15 cellular contexts compared by ENCODE assay signal in the genomic region with DNA sequence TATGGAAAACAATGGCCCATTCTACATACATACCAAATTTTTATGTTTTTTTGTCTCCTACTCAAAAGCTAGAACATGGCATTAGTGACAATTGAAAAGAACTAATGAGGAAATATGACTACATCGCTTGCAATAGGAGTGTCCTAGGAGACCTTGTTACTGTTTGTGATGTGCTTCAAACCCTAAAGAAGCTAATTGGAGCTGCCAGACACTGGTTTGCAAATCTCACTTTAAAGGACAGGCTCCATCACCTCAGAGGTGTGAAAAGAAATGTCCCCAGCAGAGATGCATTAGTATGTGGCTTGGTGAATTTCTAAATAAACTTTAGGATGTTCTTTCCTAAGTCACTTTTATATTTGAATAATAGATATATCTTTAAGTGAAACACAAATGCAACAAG.
DNase-seq lines count a peak whose midpoint lies in the region; ATAC-seq and TF ChIP-seq lines count a peak whose summit lies in the region.
"Had no signal": no experiment of that assay in that cellular context is flagged by ENCODE, and none has a peak within 500 bp of the region (broad histone marks: within the 10 kb centered on the region; RNA-seq: fewer than 3 reads in every experiment).

No MANE protein-coding gene starts in this region.

- no peak overlapping the region for H3K4me3 ChIP-seq in right atrium auricular region
- H3K4me3 ChIP-seq in right cardiac atrium (ENCODE audit: low read length), result no peak overlapping the region
- no peak overlapping the region for H3K4me3 ChIP-seq in sigmoid colon
- H3K4me3 ChIP-seq: BLaER1 treated with 17β-estradiol and CSF1 and Interleukin-3, amounts not matched to agents 10 nM and 100 nM; GM12878; GM23248 had no signal

- H3K9me3 ChIP-seq in right atrium auricular region (no peaks in the 10 kb centered on the region), right cardiac atrium (ENCODE audit: control insufficient read depth, low read length) (no peaks in the 10 kb centered on the region), sigmoid colon (no peaks in the 10 kb centered on the region)
- H3K9me3 ChIP-seq: BLaER1 treated with 17β-estradiol and CSF1 and Interleukin-3, amounts not matched to agents 10 nM and 100 nM had no signal

- peak; percentile 10 for DNase-seq in NCI-H748 (lab: John Stamatoyannopoulos, UW; ENCODE audit: unreplicated experiment)
- no peak for DNase-seq in NCI-H748 treated with DMSO at 0.1 percent for 48 hours (lab: John Stamatoyannopoulos, UW)
- no peak for DNase-seq in left ventricle myocardium superior
- DNase-seq in right atrium auricular region (ENCODE audit: low spot score), result no peak
- no peak for DNase-seq in right cardiac atrium
- DNase-seq in G401 (ENCODE audit: low spot score), result no peak
- DNase-seq in sigmoid colon, result no peak
- DNase-seq in left lobe of liver (ENCODE audit: low spot score), result no peak
- DNase-seq: 8988T; CD4-positive, CD25-positive, alpha-beta regulatory T cell; DMS53; GM23248; H7 had no signal

- TF ChIP-seq POLR2A in sigmoid colon (IDR thresholded peaks at IDR 0.05), result no peak

- 51% methylated on average over 1 of the region's 1 CpG for WGBS in right cardiac atrium
- 83 to 92% methylated on average over 1 of the region's 1 CpG for WGBS in sigmoid colon, 2 donors

- H3K4me1 ChIP-seq in right atrium auricular region, result no peaks in the 10 kb centered on the region
- peaks cover 2% of the 10 kb centered on the region for H3K4me1 ChIP-seq in right cardiac atrium (ENCODE audit: control insufficient read depth, insufficient read depth, low read length)
- H3K4me1 ChIP-seq in sigmoid colon, result peaks cover 0 to 11% (median 0%) of the 10 kb centered on the region in 4 donors
- H3K4me1 ChIP-seq: BLaER1 treated with 17β-estradiol and CSF1 and Interleukin-3, amounts not matched to agents 10 nM and 100 nM had no signal

- ATAC-seq in left ventricle myocardium superior, result peak; percentile 64
- peak; percentile 56 to 62 for ATAC-seq in right cardiac atrium
- ATAC-seq in left lobe of liver, result no peak
- ATAC-seq: GM12878 had no signal

- H3K27ac ChIP-seq in right atrium auricular region (no peak overlapping the region), right cardiac atrium (ENCODE audit: low read length) (no peak overlapping the region), sigmoid colon (no peak overlapping the region)
- H3K27ac ChIP-seq: BLaER1 treated with 17β-estradiol and CSF1 and Interleukin-3, amounts not matched to agents 10 nM and 100 nM; GM23248 had no signal

- no peaks in the 10 kb centered on the region for H3K36me3 ChIP-seq in right atrium auricular region
- peaks cover 0 to 4% (median 0%) of the 10 kb centered on the region in 4 donors for H3K36me3 ChIP-seq in sigmoid colon
- H3K36me3 ChIP-seq: BLaER1 treated with 17β-estradiol and CSF1 and Interleukin-3, amounts not matched to agents 10 nM and 100 nM had no signal

- intact Hi-C loops in left ventricle myocardium superior (cut with micrococcal nuclease), result no loop called here
- intact Hi-C loops in right cardiac atrium (cut with DNase I), result no loop called here
- intact Hi-C loops in sigmoid colon (cut with DNase I), result no loop called here

- TF ChIP-seq EP300 in sigmoid colon (IDR thresholded peaks at IDR 0.05), result no peak

- no peak for TF ChIP-seq CTCF in right atrium auricular region (IDR thresholded peaks at IDR 0.05)
- no peak for TF ChIP-seq CTCF in sigmoid colon (IDR thresholded peaks at IDR 0.05)

- H3K27me3 ChIP-seq in right atrium auricular region, result no peaks in the 10 kb centered on the region
- no peaks in the 10 kb centered on the region for H3K27me3 ChIP-seq in right cardiac atrium (ENCODE audit: control insufficient read depth, insufficient read depth)
- no peaks in the 10 kb centered on the region for H3K27me3 ChIP-seq in sigmoid colon
- H3K27me3 ChIP-seq: BLaER1 treated with 17β-estradiol and CSF1 and Interleukin-3, amounts not matched to agents 10 nM and 100 nM had no signal

- in situ Hi-C loops in G401 (cut with HindIII; ENCODE audit: low sequenced_read_pairs), result no loop called here
